2 cellular contexts compared by ENCODE assay signal in the genomic region with DNA sequence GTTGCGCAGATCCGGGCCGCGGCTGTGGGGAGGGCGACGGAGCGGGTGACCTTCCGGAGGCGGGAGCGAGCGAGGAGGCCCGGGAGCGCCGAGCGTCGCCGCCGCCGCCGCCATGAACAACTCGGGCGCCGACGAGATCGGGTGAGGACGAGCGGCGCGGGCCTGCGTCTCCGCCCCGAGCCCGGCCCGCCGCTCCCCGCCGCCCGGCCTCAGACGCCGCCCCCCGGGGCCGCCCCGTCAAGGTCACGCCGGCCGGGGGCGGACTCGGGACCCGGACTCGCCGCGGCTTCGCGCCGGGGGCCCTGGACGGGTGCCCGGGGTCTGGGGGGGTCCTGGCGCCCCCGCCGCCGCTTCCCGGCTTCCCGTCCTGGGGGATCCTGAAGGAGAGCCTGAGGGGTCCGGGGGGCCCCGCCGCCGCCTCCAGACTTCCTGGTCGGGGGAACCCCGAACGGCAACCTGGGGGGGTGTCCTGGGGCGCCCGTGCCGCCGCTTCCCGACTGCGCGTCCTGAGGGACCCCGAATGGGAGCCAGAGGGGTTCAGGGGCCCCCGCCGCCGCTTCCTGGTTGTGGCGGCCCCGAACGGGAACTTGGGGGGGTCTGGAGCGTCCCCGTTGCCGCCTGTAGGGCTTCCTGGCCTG.
A peak's percentile ranks its signal among the peaks of the same experiment; 100 is the strongest.
TF ChIP-seq lines count a peak whose summit lies in the region.

No MANE protein-coding gene starts in this region.

TF ChIP-seq in GM23338, 12 proteins besides CTCF, POLR2A, EP300 and RAD21:
- TF ChIP-seq NANOG (IDR thresholded peaks at IDR 0.05; ENCODE audit: borderline replicate concordance) = no peak
- no peak for TF ChIP-seq ZNF331 (CRISPR knock-in tag; IDR thresholded peaks at IDR 0.05; ENCODE audit: low read depth)
- TF ChIP-seq EZH2 (IDR thresholded peaks at IDR 0.05; ENCODE audit: low read depth, unreplicated experiment) = no peak
- TF ChIP-seq EZH2phosphoT487 (IDR thresholded peaks at IDR 0.05; ENCODE audit: unreplicated experiment) = no peak
- no peak for TF ChIP-seq STAT1 (IDR thresholded peaks at IDR 0.05; ENCODE audit: unreplicated experiment)
- no peak for TF ChIP-seq ZNF114 (CRISPR knock-in tag; IDR thresholded peaks at IDR 0.05)
- no peak for TF ChIP-seq REST (IDR thresholded peaks at IDR 0.05; ENCODE audit: unreplicated experiment)
- TF ChIP-seq CREB1 (CRISPR knock-in tag; IDR thresholded peaks at IDR 0.05; ENCODE audit: low read depth) = no peak
- no peak for TF ChIP-seq POLR2AphosphoS5 (IDR thresholded peaks at IDR 0.05; ENCODE audit: low read depth)
- TF ChIP-seq, protein P1, sequence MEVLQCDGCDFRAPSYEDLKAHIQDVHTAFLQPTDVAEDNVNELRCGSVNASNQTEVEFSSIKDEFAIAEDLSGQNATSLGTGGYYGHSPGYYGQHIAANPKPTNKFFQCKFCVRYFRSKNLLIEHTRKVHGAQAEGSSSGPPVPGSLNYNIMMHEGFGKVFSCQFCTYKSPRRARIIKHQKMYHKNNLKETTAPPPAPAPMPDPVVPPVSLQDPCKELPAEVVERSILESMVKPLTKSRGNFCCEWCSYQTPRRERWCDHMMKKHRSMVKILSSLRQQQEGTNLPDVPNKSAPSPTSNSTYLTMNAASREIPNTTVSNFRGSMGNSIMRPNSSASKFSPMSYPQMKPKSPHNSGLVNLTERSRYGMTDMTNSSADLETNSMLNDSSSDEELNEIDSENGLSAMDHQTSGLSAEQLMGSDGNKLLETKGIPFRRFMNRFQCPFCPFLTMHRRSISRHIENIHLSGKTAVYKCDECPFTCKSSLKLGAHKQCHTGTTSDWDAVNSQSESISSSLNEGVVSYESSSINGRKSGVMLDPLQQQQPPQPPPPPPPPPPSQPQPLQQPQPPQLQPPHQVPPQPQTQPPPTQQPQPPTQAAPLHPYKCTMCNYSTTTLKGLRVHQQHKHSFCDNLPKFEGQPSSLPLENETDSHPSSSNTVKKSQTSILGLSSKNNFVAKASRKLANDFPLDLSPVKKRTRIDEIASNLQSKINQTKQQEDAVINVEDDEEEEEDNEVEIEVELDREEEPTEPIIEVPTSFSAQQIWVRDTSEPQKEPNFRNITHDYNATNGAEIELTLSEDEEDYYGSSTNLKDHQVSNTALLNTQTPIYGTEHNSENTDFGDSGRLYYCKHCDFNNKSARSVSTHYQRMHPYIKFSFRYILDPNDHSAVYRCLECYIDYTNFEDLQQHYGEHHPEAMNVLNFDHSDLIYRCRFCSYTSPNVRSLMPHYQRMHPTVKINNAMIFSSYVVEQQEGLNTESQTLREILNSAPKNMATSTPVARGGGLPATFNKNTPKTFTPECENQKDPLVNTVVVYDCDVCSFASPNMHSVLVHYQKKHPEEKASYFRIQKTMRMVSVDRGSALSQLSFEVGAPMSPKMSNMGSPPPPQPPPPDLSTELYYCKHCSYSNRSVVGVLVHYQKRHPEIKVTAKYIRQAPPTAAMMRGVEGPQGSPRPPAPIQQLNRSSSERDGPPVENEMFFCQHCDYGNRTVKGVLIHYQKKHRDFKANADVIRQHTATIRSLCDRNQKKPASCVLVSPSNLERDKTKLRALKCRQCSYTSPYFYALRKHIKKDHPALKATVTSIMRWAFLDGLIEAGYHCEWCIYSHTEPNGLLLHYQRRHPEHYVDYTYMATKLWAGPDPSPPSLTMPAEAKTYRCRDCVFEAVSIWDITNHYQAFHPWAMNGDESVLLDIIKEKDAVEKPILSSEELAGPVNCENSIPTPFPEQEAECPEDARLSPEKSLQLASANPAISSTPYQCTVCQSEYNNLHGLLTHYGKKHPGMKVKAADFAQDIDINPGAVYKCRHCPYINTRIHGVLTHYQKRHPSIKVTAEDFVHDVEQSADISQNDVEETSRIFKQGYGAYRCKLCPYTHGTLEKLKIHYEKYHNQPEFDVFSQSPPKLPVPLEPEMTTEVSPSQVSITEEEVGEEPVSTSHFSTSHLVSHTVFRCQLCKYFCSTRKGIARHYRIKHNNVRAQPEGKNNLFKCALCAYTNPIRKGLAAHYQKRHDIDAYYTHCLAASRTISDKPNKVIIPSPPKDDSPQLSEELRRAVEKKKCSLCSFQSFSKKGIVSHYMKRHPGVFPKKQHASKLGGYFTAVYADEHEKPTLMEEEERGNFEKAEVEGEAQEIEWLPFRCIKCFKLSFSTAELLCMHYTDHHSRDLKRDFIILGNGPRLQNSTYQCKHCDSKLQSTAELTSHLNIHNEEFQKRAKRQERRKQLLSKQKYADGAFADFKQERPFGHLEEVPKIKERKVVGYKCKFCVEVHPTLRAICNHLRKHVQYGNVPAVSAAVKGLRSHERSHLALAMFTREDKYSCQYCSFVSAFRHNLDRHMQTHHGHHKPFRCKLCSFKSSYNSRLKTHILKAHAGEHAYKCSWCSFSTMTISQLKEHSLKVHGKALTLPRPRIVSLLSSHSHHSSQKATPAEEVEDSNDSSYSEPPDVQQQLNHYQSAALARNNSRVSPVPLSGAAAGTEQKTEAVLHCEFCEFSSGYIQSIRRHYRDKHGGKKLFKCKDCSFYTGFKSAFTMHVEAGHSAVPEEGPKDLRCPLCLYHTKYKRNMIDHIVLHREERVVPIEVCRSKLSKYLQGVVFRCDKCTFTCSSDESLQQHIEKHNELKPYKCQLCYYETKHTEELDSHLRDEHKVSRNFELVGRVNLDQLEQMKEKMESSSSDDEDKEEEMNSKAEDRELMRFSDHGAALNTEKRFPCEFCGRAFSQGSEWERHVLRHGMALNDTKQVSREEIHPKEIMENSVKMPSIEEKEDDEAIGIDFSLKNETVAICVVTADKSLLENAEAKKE (CRISPR knock-in tag; IDR thresholded peaks at IDR 0.05) = no peak
- no peak for TF ChIP-seq JUNB (IDR thresholded peaks at IDR 0.05; ENCODE audit: unreplicated experiment)

TF ChIP-seq in GM12878, 131 proteins besides CTCF, POLR2A, EP300 and RAD21:
- TF ChIP-seq GATAD2B (conservative IDR thresholded peaks at IDR 0.05; ENCODE audit: low read depth) (peak; percentile 62; the same call in 1 of the 2 replicates), FOXM1 (IDR thresholded peaks at IDR 0.05; ENCODE audit: low read depth, low read length) (no peak), ZSCAN29 (IDR thresholded peaks at IDR 0.05) (0 out of 2 replicates have a peak, but pooled peaks have one; percentile 24), DPF2 (IDR thresholded peaks at IDR 0.05) (peak; percentile 29; the same call in 1 of the 2 replicates), PAX8 (IDR thresholded peaks at IDR 0.05) (no peak), NR2C1 (IDR thresholded peaks at IDR 0.05) (0 out of 2 replicates have a peak, but pooled peaks have one; percentile 7), GABPA (IDR thresholded peaks at IDR 0.05; ENCODE audit: low read depth) (no peak), CHD1 (IDR thresholded peaks at IDR 0.05; ENCODE audit: low read depth, low read length) (no peak; the same call in 1 of the 2 replicates), EGR1 (IDR thresholded peaks at IDR 0.05; ENCODE audit: borderline replicate concordance in 1 of 2, low read depth in 2 of 2, low read length in 2 of 2) (peak in 1 of 2 experiments; percentile 68; a peak in 2 of 3 replicates), NR2F1 (conservative IDR thresholded peaks at IDR 0.05) (peak; percentile 28; the same call in 1 of the 2 replicates), CREM (IDR thresholded peaks at IDR 0.05; ENCODE audit: low read depth) (no peak)
- TF ChIP-seq, protein P2, sequence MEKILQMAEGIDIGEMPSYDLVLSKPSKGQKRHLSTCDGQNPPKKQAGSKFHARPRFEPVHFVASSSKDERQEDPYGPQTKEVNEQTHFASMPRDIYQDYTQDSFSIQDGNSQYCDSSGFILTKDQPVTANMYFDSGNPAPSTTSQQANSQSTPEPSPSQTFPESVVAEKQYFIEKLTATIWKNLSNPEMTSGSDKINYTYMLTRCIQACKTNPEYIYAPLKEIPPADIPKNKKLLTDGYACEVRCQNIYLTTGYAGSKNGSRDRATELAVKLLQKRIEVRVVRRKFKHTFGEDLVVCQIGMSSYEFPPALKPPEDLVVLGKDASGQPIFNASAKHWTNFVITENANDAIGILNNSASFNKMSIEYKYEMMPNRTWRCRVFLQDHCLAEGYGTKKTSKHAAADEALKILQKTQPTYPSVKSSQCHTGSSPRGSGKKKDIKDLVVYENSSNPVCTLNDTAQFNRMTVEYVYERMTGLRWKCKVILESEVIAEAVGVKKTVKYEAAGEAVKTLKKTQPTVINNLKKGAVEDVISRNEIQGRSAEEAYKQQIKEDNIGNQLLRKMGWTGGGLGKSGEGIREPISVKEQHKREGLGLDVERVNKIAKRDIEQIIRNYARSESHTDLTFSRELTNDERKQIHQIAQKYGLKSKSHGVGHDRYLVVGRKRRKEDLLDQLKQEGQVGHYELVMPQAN (conservative IDR thresholded peaks at IDR 0.05) = peak; percentile 61
